ENCODE assay signal across 8 cellular contexts in the genomic region with DNA sequence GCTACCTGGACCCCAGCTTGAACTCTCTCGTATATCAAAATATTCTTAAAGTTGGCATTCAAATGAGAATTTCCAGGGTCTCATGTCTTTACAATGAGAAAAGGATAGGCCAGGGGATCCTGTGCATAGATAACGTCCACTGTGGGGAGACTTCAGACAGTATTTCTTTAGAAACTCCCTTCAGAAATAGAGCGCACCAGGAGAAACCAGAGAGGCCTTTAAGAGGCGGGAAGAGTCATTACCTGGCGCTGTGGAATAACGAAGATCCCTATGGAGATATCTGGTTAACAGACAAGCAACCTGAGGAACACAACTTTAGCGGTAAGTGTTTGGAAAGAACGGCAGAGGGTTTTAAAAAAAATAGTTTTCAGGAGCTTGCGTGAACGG. TPM values are rescaled to one million over a fixed set of nuclear protein-coding genes. Genes with fewer than 3 reads are reported as not detected.
A peak's percentile ranks its signal among the peaks of the same experiment; 100 is the strongest.
DNase-seq lines count a peak whose midpoint lies in the region; ATAC-seq and TF ChIP-seq lines count a peak whose summit lies in the region.

No MANE protein-coding gene starts in this region.

- H3K4me1 ChIP-seq in psoas muscle = no peaks in the 10 kb centered on the region

- no peaks in the 10 kb centered on the region for H3K27me3 Mint-ChIP-seq in activated T-cell treated with anti-CD3 and anti-CD28 coated beads, Interleukin-2, amount 50 U/mL, for 4 hours (ENCODE audit: low read depth)
- H3K27me3 Mint-ChIP-seq in glutamatergic neuron (ENCODE audit: unreplicated experiment) = no peaks in the 10 kb centered on the region

- CTCF ChIA-PET in GM10248 (lab: Yijun Ruan, JAX) = interaction anchor here (0.7 to 2.5 kb wide), 3 partner anchors 9 to 131 kb away, joined by 3 to 10 read pairs (median 3); no protein-coding TSS in a partner anchor

- H3K27ac ChIP-seq in SK-N-MC (no peak overlapping the region), psoas muscle (no peak overlapping the region)

- POLR2A ChIA-PET in GM10248 (lab: Yijun Ruan, JAX) = no interaction called here

- TF ChIP-seq CTCF in glutamatergic neuron (IDR thresholded peaks at IDR 0.05; ENCODE audit: partially characterized antibody, unreplicated experiment) (no peak), psoas muscle (IDR thresholded peaks at IDR 0.05) (no peak), GM10248 (IDR thresholded peaks at IDR 0.05; ENCODE audit: control extremely low read depth, extremely low read depth, low read depth, missing control alignments) (no peak)

- intact Hi-C loops in psoas muscle (cut with DNase I) = loop anchor here (5.0 to 10.0 kb wide), 2 partner anchors 128 to 130 kb away; no protein-coding TSS in a partner anchor

- no peaks in the 10 kb centered on the region for H3K36me3 Mint-ChIP-seq in activated T-cell treated with anti-CD3 and anti-CD28 coated beads, Interleukin-2, amount 50 U/mL, for 4 hours (ENCODE audit: insufficient read depth)
- no peaks in the 10 kb centered on the region for H3K36me3 Mint-ChIP-seq in glutamatergic neuron (ENCODE audit: unreplicated experiment)

- peak overlapping the region; percentile 91 for H3K4me3 Mint-ChIP-seq in activated T-cell treated with anti-CD3 and anti-CD28 coated beads, Interleukin-2, amount 50 U/mL, for 4 hours
- H3K4me3 Mint-ChIP-seq in glutamatergic neuron (ENCODE audit: unreplicated experiment) = peak overlapping the region; percentile 81

- 2 to 20% (median 5%) methylated on average over 10 of the region's 10 CpGs for WGBS in psoas muscle, 3 donors

- DNase-seq in activated T-cell treated with anti-CD3 and anti-CD28 coated beads, Interleukin-2, amount 50 U/mL, for 4 hours = no peak
- DNase-seq in activated T-cell treated with anti-CD3 and anti-CD28 coated beads, Interleukin-2, amount 50 U/mL, for 1 hour = no peak
- DNase-seq in SK-N-MC (ENCODE audit: low read depth, low spot score) = no peak
- DNase-seq in glutamatergic neuron = no peak
- no peak for DNase-seq in psoas muscle
- no peak for DNase-seq in GM19238 (ENCODE audit: insufficient read length, low spot score)
- DNase-seq in GM10248 (ENCODE audit: extremely low spot score) = no peak

- peak in 1 of 2 donors; percentile 11 for ATAC-seq in activated T-cell treated with anti-CD3 and anti-CD28 coated beads, Interleukin-2, amount 50 U/mL, for 4 hours
- ATAC-seq in HG02943 (IDR thresholded peaks at IDR 0.05; ENCODE audit: low read depth, unreplicated experiment) (peak; percentile 24), psoas muscle (peak; percentile 27 to 67 (median 48))

- peaks cover 30% of the 10 kb centered on the region for H3K4me1 Mint-ChIP-seq in activated T-cell treated with anti-CD3 and anti-CD28 coated beads, Interleukin-2, amount 50 U/mL, for 4 hours (ENCODE audit: low read depth)
- H3K4me1 Mint-ChIP-seq in glutamatergic neuron (ENCODE audit: low read depth, unreplicated experiment) = no peaks in the 10 kb centered on the region

- H3K9me3 ChIP-seq in SK-N-MC (ENCODE audit: low read depth, low read length) (no peaks in the 10 kb centered on the region), psoas muscle (no peaks in the 10 kb centered on the region)

- no peaks in the 10 kb centered on the region for H3K9me3 Mint-ChIP-seq in activated T-cell treated with anti-CD3 and anti-CD28 coated beads, Interleukin-2, amount 50 U/mL, for 4 hours
- H3K9me3 Mint-ChIP-seq in glutamatergic neuron (ENCODE audit: unreplicated experiment) = no peaks in the 10 kb centered on the region

- H3K27ac Mint-ChIP-seq in glutamatergic neuron (ENCODE audit: unreplicated experiment) = no peak overlapping the region

- peaks cover 0 to 11% (median 0%) of the 10 kb centered on the region in 3 donors for H3K27me3 ChIP-seq in psoas muscle (ENCODE audit: insufficient read depth in 3 of 3, low read length in 2 of 3)

- peak overlapping the region; percentile 74 for H3K9ac ChIP-seq in SK-N-MC (ENCODE audit: insufficient read length)

- no peaks in the 10 kb centered on the region for H3K36me3 ChIP-seq in SK-N-MC (ENCODE audit: insufficient read depth, low read length)
- H3K36me3 ChIP-seq in psoas muscle (ENCODE audit: insufficient read depth in 1 of 2, low read depth in 1 of 2) = no peaks in the 10 kb centered on the region

- H3K4me3 ChIP-seq in SK-N-MC (peak overlapping the region; percentile 82), psoas muscle (peak overlapping the region; percentile 67)

RNA-seq across cellular contexts. Expression of a gene that starts 0.6 kb away (rescaled TPM):
- 1 to 10 TPM; 4.3 to 5.2 (median 4.3) TPM for total RNA-seq in activated T-cell treated with anti-CD3 and anti-CD28 coated beads, Interleukin-2, amount 50 U/mL, for 4 hours
- 7.5 TPM for total RNA-seq in glutamatergic neuron (ENCODE audit: unreplicated experiment)
- total RNA-seq in psoas muscle = 1 to 10 TPM; 1.0 to 2.8 (median 1.4) TPM
- under 1 TPM; 0.60 to 0.95 (median 0.83) TPM for polyA plus RNA-seq in psoas muscle
